8 cellular contexts compared by ENCODE assay signal in the genomic region with DNA sequence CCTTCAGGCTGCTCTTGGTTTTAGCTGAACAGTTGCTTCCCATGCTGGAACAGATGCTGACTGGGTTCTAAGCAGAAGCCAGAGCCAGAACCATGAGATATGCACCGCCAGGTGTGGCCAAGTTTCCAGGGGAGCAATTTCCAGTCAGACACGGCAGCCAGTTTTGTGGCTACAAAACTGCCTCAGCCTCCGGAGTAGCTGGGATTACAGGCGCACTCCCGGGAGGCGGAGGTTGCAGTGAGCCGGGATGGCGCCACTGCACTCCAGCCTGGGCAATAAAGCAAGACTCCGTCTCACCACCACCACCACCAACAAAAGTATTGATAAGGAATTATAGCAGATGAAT. TPM values are rescaled to one million over a fixed set of nuclear protein-coding genes. Genes with fewer than 3 reads are reported as not detected.
DNase-seq lines count a peak whose midpoint lies in the region; ATAC-seq, FAIRE-seq and TF ChIP-seq lines count a peak whose summit lies in the region.

No MANE protein-coding gene starts in this region.

- H3K27ac Mint-ChIP-seq in WTC11 (peak overlapping the region; percentile 95), glutamatergic neuron (ENCODE audit: unreplicated experiment) (peak overlapping the region; percentile 98)

- ATAC-seq in WTC11 (no peak; the same call in 1 of the 2 replicates), GM21381 (IDR thresholded peaks at IDR 0.05; ENCODE audit: unreplicated experiment) (no peak), GM21619 (IDR thresholded peaks at IDR 0.05; ENCODE audit: unreplicated experiment) (no peak)

- DNase-seq in Ammon's horn (ENCODE audit: low spot score) (peak; percentile 36), H54 (ENCODE audit: insufficient read length, low spot score) (no peak), WTC11 (ENCODE audit: low spot score) (peak; percentile 26), glutamatergic neuron (peak; percentile 60), renal cortical epithelial cell (ENCODE audit: low read depth) (peak; percentile 38), cerebellum (ENCODE audit: low spot score) (no peak)

- peak; percentile 52 for FAIRE-seq in H54 (lab: Jason Lieb, UNC)

- CTCF ChIA-PET in WTC11 (lab: Charles Lee): interaction anchor here (0.7 to 1.9 kb wide), 3 partner anchors 12 to 52 kb away, joined by 3 to 5 read pairs (median 4); a partner anchor contains a TSS

- POLR2A ChIA-PET in WTC11 (lab: Charles Lee): interaction anchor here (0.7 to 0.8 kb wide), 2 partner anchors 91 to 317 kb away, joined by 3 read pairs; a partner anchor contains a TSS

- H3K27me3 Mint-ChIP-seq in WTC11 (ENCODE audit: low read depth) (no peaks in the 10 kb centered on the region), glutamatergic neuron (ENCODE audit: unreplicated experiment) (peaks cover 3% of the 10 kb centered on the region)

- H3K4me1 Mint-ChIP-seq in WTC11 (peaks cover 14% of the 10 kb centered on the region), glutamatergic neuron (ENCODE audit: low read depth, unreplicated experiment) (peaks cover 2% of the 10 kb centered on the region)

- TF ChIP-seq POLR2A in H54 (IDR thresholded peaks at IDR 0.05; ENCODE audit: low read depth, low read length): no peak

- H3K9me3 Mint-ChIP-seq in WTC11: no peaks in the 10 kb centered on the region
- peaks cover 6% of the 10 kb centered on the region for H3K9me3 Mint-ChIP-seq in glutamatergic neuron (ENCODE audit: unreplicated experiment)

- H3K36me3 Mint-ChIP-seq in WTC11 (no peaks in the 10 kb centered on the region), glutamatergic neuron (ENCODE audit: unreplicated experiment) (no peaks in the 10 kb centered on the region)

- H3K4me3 Mint-ChIP-seq in WTC11 (peak overlapping the region; percentile 92), glutamatergic neuron (ENCODE audit: unreplicated experiment) (peak overlapping the region; percentile 96)

- TF ChIP-seq CTCF in WTC11 (IDR thresholded peaks at IDR 0.05) (no peak), glutamatergic neuron (IDR thresholded peaks at IDR 0.05; ENCODE audit: partially characterized antibody, unreplicated experiment) (no peak)

TF ChIP-seq in WTC11, 78 proteins besides CTCF, POLR2A, EP300 and RAD21:
- TF ChIP-seq GTF2I (CRISPR knock-in tag; conservative IDR thresholded peaks at IDR 0.05) (0 out of 2 replicates have a peak, but pooled peaks have one; percentile 42), NR3C1 (CRISPR knock-in tag; conservative IDR thresholded peaks at IDR 0.05; ENCODE audit: low read depth) (no peak), ZNF121 (CRISPR knock-in tag; IDR thresholded peaks at IDR 0.05) (peak; percentile 99)
- TF ChIP-seq, protein P1, sequence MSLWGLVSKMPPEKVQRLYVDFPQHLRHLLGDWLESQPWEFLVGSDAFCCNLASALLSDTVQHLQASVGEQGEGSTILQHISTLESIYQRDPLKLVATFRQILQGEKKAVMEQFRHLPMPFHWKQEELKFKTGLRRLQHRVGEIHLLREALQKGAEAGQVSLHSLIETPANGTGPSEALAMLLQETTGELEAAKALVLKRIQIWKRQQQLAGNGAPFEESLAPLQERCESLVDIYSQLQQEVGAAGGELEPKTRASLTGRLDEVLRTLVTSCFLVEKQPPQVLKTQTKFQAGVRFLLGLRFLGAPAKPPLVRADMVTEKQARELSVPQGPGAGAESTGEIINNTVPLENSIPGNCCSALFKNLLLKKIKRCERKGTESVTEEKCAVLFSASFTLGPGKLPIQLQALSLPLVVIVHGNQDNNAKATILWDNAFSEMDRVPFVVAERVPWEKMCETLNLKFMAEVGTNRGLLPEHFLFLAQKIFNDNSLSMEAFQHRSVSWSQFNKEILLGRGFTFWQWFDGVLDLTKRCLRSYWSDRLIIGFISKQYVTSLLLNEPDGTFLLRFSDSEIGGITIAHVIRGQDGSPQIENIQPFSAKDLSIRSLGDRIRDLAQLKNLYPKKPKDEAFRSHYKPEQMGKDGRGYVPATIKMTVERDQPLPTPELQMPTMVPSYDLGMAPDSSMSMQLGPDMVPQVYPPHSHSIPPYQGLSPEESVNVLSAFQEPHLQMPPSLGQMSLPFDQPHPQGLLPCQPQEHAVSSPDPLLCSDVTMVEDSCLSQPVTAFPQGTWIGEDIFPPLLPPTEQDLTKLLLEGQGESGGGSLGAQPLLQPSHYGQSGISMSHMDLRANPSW (CRISPR knock-in tag; conservative IDR thresholded peaks at IDR 0.05; ENCODE audit: low read depth): no peak

RNA-seq across cellular contexts. Expression of a gene that starts 1.3 kb away (rescaled TPM):
- 11.0 to 12.4 TPM (median 11.9 TPM) in 3 replicates for total RNA-seq in WTC11 (2021)
- 13.4 TPM for total RNA-seq in glutamatergic neuron (ENCODE audit: unreplicated experiment)
- 0.69 and 3.3 TPM in 2 replicates for total RNA-seq in renal cortical epithelial cell
- 16.4 TPM for total RNA-seq in cerebellum

RNA-seq across cellular contexts. Expression of a gene that starts 33.3 kb away (rescaled TPM):
- 345 to 362 TPM (median 359 TPM) in 3 replicates for total RNA-seq in WTC11 (2021)
- 146 TPM for total RNA-seq in glutamatergic neuron (ENCODE audit: unreplicated experiment)
- 182 and 249 TPM in 2 replicates for total RNA-seq in renal cortical epithelial cell
- total RNA-seq in cerebellum: 90.5 TPM

RNA-seq across cellular contexts. Expression of a gene that starts 50.3 kb away (rescaled TPM):
- total RNA-seq in WTC11 (2021): 21.4 to 24.7 TPM (median 21.8 TPM) in 3 replicates
- total RNA-seq in glutamatergic neuron (ENCODE audit: unreplicated experiment): 48.2 TPM
- 35.9 and 43.7 TPM in 2 replicates for total RNA-seq in renal cortical epithelial cell
- 40.3 TPM for total RNA-seq in cerebellum

Comparison
In these comparisons a context has a peak if more than half of its experiments do, and no peak if none do; other contexts are left out.
1. DNase-seq: peak in Ammon's horn (single experiment), WTC11 (single experiment), glutamatergic neuron (single experiment) and renal cortical epithelial cell (single experiment); none in H54 (single experiment) and cerebellum (single experiment).